8 cellular contexts compared by ENCODE assay signal in genomic region chr19:35546532-35546931, GRCh38. TPM values are rescaled to one million over a fixed set of nuclear protein-coding genes. Genes with fewer than 3 reads are reported as not detected.
DNase-seq lines count a peak whose midpoint lies in the region; ATAC-seq and TF ChIP-seq lines count a peak whose summit lies in the region.

No MANE protein-coding gene starts in this region.

- H3K9me3 Mint-ChIP-seq in neural crest cell: no peaks in the 10 kb centered on the region

- no peaks in the 10 kb centered on the region for H3K27me3 Mint-ChIP-seq in neural crest cell (ENCODE audit: low read depth)

- TF ChIP-seq CTCF in C4-2B (conservative IDR thresholded peaks at IDR 0.05) (no peak), LNCaP clone FGC (IDR thresholded peaks at IDR 0.05; ENCODE audit: control insufficient read depth, extremely low read depth, insufficient read depth) (no peak), colonic mucosa (IDR thresholded peaks at IDR 0.05) (no peak), neural crest cell (conservative IDR thresholded peaks at IDR 0.05) (no peak)

- H3K4me3 ChIP-seq in LNCaP clone FGC (ENCODE audit: low read depth, low read length) (peak overlapping the region; percentile 98), colonic mucosa (peak overlapping the region; percentile 88)

- no peaks in the 10 kb centered on the region for H3K27me3 ChIP-seq in colonic mucosa

- no peak for DNase-seq in LNCaP clone FGC (ENCODE audit: low read depth)
- no peak for DNase-seq in colonic mucosa
- DNase-seq in neural crest cell (ENCODE audit: low read depth, low spot score): no peak
- DNase-seq in islet precursor cell: no peak
- DNase-seq in cortex of kidney (lab: John Stamatoyannopoulos, UW): no peak

- peaks cover 9% of the 10 kb centered on the region for H3K4me1 ChIP-seq in colonic mucosa

- H3K4me3 Mint-ChIP-seq in neural crest cell: peak overlapping the region; percentile 92

- no peak overlapping the region for H3K27ac Mint-ChIP-seq in neural crest cell (ENCODE audit: unreplicated experiment)

- H3K36me3 ChIP-seq in colonic mucosa: no peaks in the 10 kb centered on the region

- peaks cover 5% of the 10 kb centered on the region for H3K36me3 Mint-ChIP-seq in neural crest cell (ENCODE audit: low read depth)

- H3K27ac ChIP-seq in C4-2B (peak overlapping the region; percentile 87), colonic mucosa (no peak overlapping the region)

- ATAC-seq in GM21723 (IDR thresholded peaks at IDR 0.05; ENCODE audit: unreplicated experiment) (no peak), GM19467 (IDR thresholded peaks at IDR 0.05; ENCODE audit: unreplicated experiment) (no peak)

- H3K9ac ChIP-seq in colonic mucosa (ENCODE audit: low read depth in 2 of 2, low read length in 2 of 2): peak overlapping the region; percentile 62 to 79

- peaks cover 29% of the 10 kb centered on the region for H3K4me1 Mint-ChIP-seq in neural crest cell

- intact Hi-C loops in colonic mucosa (cut with DNase I): loop anchor here (5.0 kb wide), 1 partner anchor 166 kb away; no protein-coding TSS in a partner anchor

- no peaks in the 10 kb centered on the region for H3K9me3 ChIP-seq in colonic mucosa

RNA-seq across cellular contexts. Expression of gene TMEM147, which starts 1.1 kb away (rescaled TPM):
- total RNA-seq in colonic mucosa: 100 to 1,000 TPM in 1 of 2 donors, 10 to 100 TPM in 1; 49.6 to 114 TPM
- total RNA-seq in neural crest cell: 95.1 and 105 TPM in 2 replicates

RNA-seq across cellular contexts. Expression of gene GAPDHS, which starts 13.3 kb away (rescaled TPM):
- not detected for total RNA-seq in colonic mucosa
- total RNA-seq in neural crest cell: not detected in 2 replicates

RNA-seq across cellular contexts. Expression of gene ATP4A, which starts 16.9 kb away (rescaled TPM):
- total RNA-seq in colonic mucosa (not detected), neural crest cell (not detected in 2 replicates)

RNA-seq across cellular contexts. Expression of gene SBSN, which starts 18.4 kb away (rescaled TPM):
- total RNA-seq in colonic mucosa (not detected), neural crest cell (0.20 and 0.21 TPM in 2 replicates)

RNA-seq across cellular contexts. Expression of gene DMKN, which starts 33.1 kb away (rescaled TPM):
- 10 to 100 TPM; 12.8 to 14.6 TPM for total RNA-seq in colonic mucosa
- not detected in 2 replicates for total RNA-seq in neural crest cell
